ENCODE assay signal across 22 cellular contexts in genomic region chr4:123408471-123409084, GRCh38. TPM values are rescaled to one million over a fixed set of nuclear protein-coding genes. Genes with fewer than 3 reads are reported as not detected.
DNase-seq lines count a peak whose midpoint lies in the region; ATAC-seq and TF ChIP-seq lines count a peak whose summit lies in the region.
"Had no signal": no experiment of that assay in that cellular context is flagged by ENCODE, and none has a peak within 500 bp of the region (broad histone marks: within the 10 kb centered on the region; RNA-seq: fewer than 3 reads in every experiment).

No MANE protein-coding gene starts in this region.

- H2AFZ ChIP-seq in IMR-90 (replicated peaks; ENCODE audit: low read length, poor library complexity) (peak overlapping the region; percentile 12), OCI-LY1 (ENCODE audit: low read length) (no peak overlapping the region)

- TF ChIP-seq RAD21 in IMR-90 (IDR thresholded peaks at IDR 0.05; ENCODE audit: low read length), result no peak

- ATAC-seq in IMR-90 (ENCODE audit: low read depth) (no peak), left ventricle myocardium superior (peak; percentile 47), gastrocnemius medialis (no peak)
- ATAC-seq: activated CD4-positive, alpha-beta T cell treated with anti-CD3 and anti-CD28 coated beads for 36 hours had no signal

- DNase-seq in IMR-90 (no peak), left ventricle myocardium superior (no peak), gastrocnemius medialis (no peak), NOMO-1 treated with dmso at 0.1 percent for 144 hours (lab: John Stamatoyannopoulos, UW; ENCODE audit: unreplicated experiment) (no peak), NOMO-1 (lab: John Stamatoyannopoulos, UW; ENCODE audit: unreplicated experiment in 2 of 2) (no peak), NCI-H510A (lab: John Stamatoyannopoulos, UW) (no peak)
- DNase-seq: activated CD4-positive, alpha-beta T cell treated with anti-CD3 and anti-CD28 coated beads for 36 hours; aorta; CD4-positive, alpha-beta memory T cell; cerebellar nuclear complex; DMS 273 treated with DMSO at 0.1 percent for 48 hours; GF-D8; H9; MV-4-11; NCI-H1694 treated with DMSO at 0.1 percent for 48 hours; NCI-H69; nephron progenitor cell; small intestine; stimulated activated naive CD4-positive, alpha-beta T cell; T-helper 1 cell; tibial artery had no signal

- H3K9ac ChIP-seq in IMR-90 (ENCODE audit: low read depth, low read length) (no peak overlapping the region), OCI-LY1 (ENCODE audit: low read length) (no peak overlapping the region)

- H4K8ac ChIP-seq in IMR-90 (ENCODE audit: low read depth in 2 of 2, low read length in 2 of 2), result no peak overlapping the region

- 100% methylated on average over 3 of the region's 5 CpGs; no CpG with 5 or more reads in 1 of the 2 experiments for WGBS in IMR-90 (ENCODE audit: extremely low coverage in 2 of 2, insufficient read length in 1 of 2), 2 experiments

- no peak overlapping the region for H2BK120ac ChIP-seq in IMR-90 (ENCODE audit: low read depth, low read length)

- dilution Hi-C loops in IMR-90 (cut with HindIII; ENCODE audit: low sequenced_read_pairs, unreplicated experiment), result no loop called here

- H3K9me3 ChIP-seq in IMR-90 (ENCODE audit: control insufficient read depth, insufficient read depth, low read length), result no peaks in the 10 kb centered on the region
- no peaks in the 10 kb centered on the region for H3K9me3 ChIP-seq in OCI-LY1 (ENCODE audit: low read length)
- H3K9me3 ChIP-seq in gastrocnemius medialis, result no peaks in the 10 kb centered on the region
- H3K9me3 ChIP-seq: tibial artery had no signal

- H3K27me3 ChIP-seq in IMR-90 (ENCODE audit: control insufficient read depth, insufficient read depth, low read length) (no peaks in the 10 kb centered on the region), OCI-LY1 (ENCODE audit: insufficient read depth, low read length) (no peaks in the 10 kb centered on the region), gastrocnemius medialis (no peaks in the 10 kb centered on the region)
- H3K27me3 ChIP-seq: tibial artery had no signal

- peaks cover 0 to 9% of the 10 kb centered on the region in 2 experiments; a peak in 1 of 4 replicates for H3K79me1 ChIP-seq in IMR-90 (ENCODE audit: low read depth in 1 of 2, low read length in 2 of 2)

- TF ChIP-seq CTCF in IMR-90 (conservative IDR thresholded peaks at IDR 0.05; ENCODE audit: low read depth, low read length) (no peak), OCI-LY1 (IDR thresholded peaks at IDR 0.05; ENCODE audit: low read length) (no peak), gastrocnemius medialis (IDR thresholded peaks at IDR 0.05 in 4 of 5, conservative IDR thresholded peaks at IDR 0.05 in 1 of 5) (no peak)

- H4K20me1 ChIP-seq in IMR-90 (ENCODE audit: insufficient read depth, low read length), result no peaks in the 10 kb centered on the region
- H4K20me1 ChIP-seq in OCI-LY1 (ENCODE audit: insufficient read depth, low read length), result no peaks in the 10 kb centered on the region

- no peak overlapping the region for H2AK9ac ChIP-seq in IMR-90 (replicated peaks; ENCODE audit: low read depth, low read length, poor library complexity)

- no peaks in the 10 kb centered on the region for H3K9me1 ChIP-seq in IMR-90 (ENCODE audit: insufficient read depth, low read length)

- H2AK5ac ChIP-seq in IMR-90 (ENCODE audit: low read depth, low read length), result no peak overlapping the region

- H2BK15ac ChIP-seq in IMR-90 (ENCODE audit: low read depth, low read length), result no peak overlapping the region

- no peak overlapping the region for H3K4me2 ChIP-seq in IMR-90 (ENCODE audit: low read depth, low read length)
- no peak overlapping the region; the same call in 1 of the 2 replicates for H3K4me2 ChIP-seq in OCI-LY1 (ENCODE audit: low read length)

- peaks cover 16% of the 10 kb centered on the region; the same call in 1 of the 2 replicates for H3K79me2 ChIP-seq in OCI-LY1 (ENCODE audit: insufficient read depth, low read length)

- no peak overlapping the region for H2BK5ac ChIP-seq in IMR-90 (ENCODE audit: low read depth, low read length, poor library complexity, severe bottlenecking)

- POLR2A ChIA-PET in IMR-90 (lab: Charles Lee; ENCODE audit: unreplicated experiment), result no interaction called here

- intact Hi-C loops in IMR-90 (cut with micrococcal nuclease) (no loop called here), left ventricle myocardium superior (cut with micrococcal nuclease) (no loop called here), gastrocnemius medialis (cut with DNase I; ENCODE audit: low total_unique reads) (loop anchor here (10.0 kb wide), 1 partner anchor 486 kb away; no protein-coding TSS in a partner anchor)

- H4K5ac ChIP-seq in IMR-90 (ENCODE audit: low read depth, low read length), result no peak overlapping the region

- H3K56ac ChIP-seq in IMR-90 (ENCODE audit: extremely low read depth, insufficient read depth, low read length), result no peak overlapping the region

- 0 out of 2 replicates have a peak, but pooled peaks cover 8% of the 10 kb centered on the region for H3F3A ChIP-seq in OCI-LY1 (ENCODE audit: insufficient read depth, low read length)

- no peak overlapping the region for H3K18ac ChIP-seq in IMR-90 (ENCODE audit: low read depth, low read length)

- no peak overlapping the region for H3K23ac ChIP-seq in IMR-90 (ENCODE audit: low read depth, low read length)

- no peak overlapping the region for H3K27ac ChIP-seq in IMR-90 (ENCODE audit: insufficient read depth, low read length)
- H3K27ac ChIP-seq in OCI-LY1 (ENCODE audit: low read depth, low read length, poor library complexity, severe bottlenecking), result peak overlapping the region; percentile 54
- peak overlapping the region; percentile 91 to 98 (median 96) for H3K27ac ChIP-seq in gastrocnemius medialis
- H3K27ac ChIP-seq: tibial artery had no signal

- 0 out of 2 replicates have a peak overlapping the region, but pooled peaks have one; percentile 21 for H3K14ac ChIP-seq in IMR-90 (replicated peaks; ENCODE audit: low read depth, low read length)

- no peaks in the 10 kb centered on the region for H3K9me2 ChIP-seq in OCI-LY1 (ENCODE audit: low read depth, low read length)

- peaks cover 5% of the 10 kb centered on the region for H3K36me3 ChIP-seq in IMR-90 (ENCODE audit: control insufficient read depth, insufficient read depth, low read length)
- H3K36me3 ChIP-seq in OCI-LY1 (ENCODE audit: insufficient read depth, low read length), result peaks cover 21% of the 10 kb centered on the region
- no peaks in the 10 kb centered on the region for H3K36me3 ChIP-seq in gastrocnemius medialis

- TF ChIP-seq POLR2A in IMR-90 (IDR thresholded peaks at IDR 0.05; ENCODE audit: low read depth, low read length) (no peak), gastrocnemius medialis (IDR thresholded peaks at IDR 0.05) (no peak)

- H3K4me3 ChIP-seq in IMR-90 (ENCODE audit: insufficient read depth, low read depth, low read length) (no peak overlapping the region), OCI-LY1 (ENCODE audit: low read depth, low read length, poor library complexity, severe bottlenecking) (no peak overlapping the region), gastrocnemius medialis (no peak overlapping the region)
- H3K4me3 ChIP-seq: tibial artery had no signal

- in situ Hi-C loops in IMR-90 (cut with MboI; ENCODE audit: low sequenced_read_pairs), result no loop called here
- in situ Hi-C loops in gastrocnemius medialis (cut with MboI; ENCODE audit: low sequenced_read_pairs in 4 of 4), result loop anchor here (10.0 to 25.0 kb wide), 7 partner anchors 86 to 704 kb away; no protein-coding TSS in a partner anchor

- no peak overlapping the region for H3K4ac ChIP-seq in IMR-90 (ENCODE audit: low read depth, low read length)

- CTCF ChIA-PET in IMR-90 (lab: Yijun Ruan, JAX), result no interaction called here

- H3K4me1 ChIP-seq in IMR-90 (ENCODE audit: control insufficient read depth, insufficient read depth, low read length), result peaks cover 7% of the 10 kb centered on the region
- peaks cover 74% of the 10 kb centered on the region for H3K4me1 ChIP-seq in OCI-LY1 (ENCODE audit: insufficient read depth, low read length, severe bottlenecking)
- H3K4me1 ChIP-seq in gastrocnemius medialis, result peaks cover 79 to 86% of the 10 kb centered on the region in 2 donors

- no TSS peak for BruUV-seq in IMR-90 (replicated peaks; lab: Mats Ljungman, UMichigan)

- H4K91ac ChIP-seq in IMR-90 (ENCODE audit: insufficient read depth, low read depth, low read length), result no peak overlapping the region

- H2BK20ac ChIP-seq in IMR-90 (ENCODE audit: low read depth, low read length), result no peak overlapping the region

TF ChIP-seq in IMR-90, 13 proteins besides CTCF, POLR2A, EP300 and RAD21 (continues in another document):
- no peak for TF ChIP-seq MXI1 (IDR thresholded peaks at IDR 0.05; ENCODE audit: borderline replicate concordance, low read depth, low read length)
- TF ChIP-seq CEBPB (IDR thresholded peaks at IDR 0.05; ENCODE audit: low read depth, low read length), result no peak
- TF ChIP-seq NFE2L2 (IDR thresholded peaks at IDR 0.05; ENCODE audit: low read depth, low read length), result no peak
- no peak for TF ChIP-seq MAFK (IDR thresholded peaks at IDR 0.05; ENCODE audit: low read depth, low read length)
- TF ChIP-seq ELK1 (IDR thresholded peaks at IDR 0.05; ENCODE audit: borderline replicate concordance, low read depth, low read length), result no peak
- TF ChIP-seq RCOR1 (IDR thresholded peaks at IDR 0.05; ENCODE audit: insufficient replicate concordance, low read length), result no peak
- TF ChIP-seq USF2 (IDR thresholded peaks at IDR 0.05; ENCODE audit: low read depth, low read length), result no peak
- TF ChIP-seq BHLHE40 (IDR thresholded peaks at IDR 0.05; ENCODE audit: low read depth, low read length), result no peak

RNA-seq across cellular contexts. Expression of gene SPRY1, which starts 12.0 kb away (rescaled TPM):
- total RNA-seq in IMR-90 (2012; rRNA removed) (1.4 and 1.9 TPM in 2 replicates), left ventricle myocardium superior (45.8 TPM), gastrocnemius medialis (10 to 100 TPM; 32.8 to 72.2 (median 50.9) TPM)
- polyA plus RNA-seq in IMR-90 (2012; rRNA removed), result 2.2 and 2.6 TPM in 2 replicates
- 2.7 and 2.9 TPM in 2 replicates for polyA plus RNA-seq in IMR-90 (2012; cell fraction: cytosol; rRNA removed)
- polyA plus RNA-seq in IMR-90 (2012; cell fraction: nucleus; rRNA removed; ENCODE audit: low replicate concordance), result 1.8 and 3.7 TPM in 2 replicates

Comparison
In these comparisons a context has a peak if more than half of its experiments do, and no peak if none do; other contexts are left out.
1. RNA of gene SPRY1, which starts 12.0 kb away (total RNA-seq): 32.8 to 72.2 TPM in gastrocnemius medialis and 45.8 TPM in left ventricle myocardium superior (single experiment); 1.4 to 1.9 TPM in IMR-90; every median in the first group is over 10 times any median in the second.